Comparison of ENCODE assay signal across 14 cellular contexts in genomic region chr16:669666-670065, GRCh38. TPM values are rescaled to one million over a fixed set of nuclear protein-coding genes. Genes with fewer than 3 reads are reported as not detected.
DNase-seq lines count a peak whose midpoint lies in the region; ATAC-seq and TF ChIP-seq lines count a peak whose summit lies in the region.
"Had no signal": no experiment of that assay in that cellular context is flagged by ENCODE, and none has a peak within 500 bp of the region (broad histone marks: within the 10 kb centered on the region; RNA-seq: fewer than 3 reads in every experiment).

No MANE protein-coding gene starts in this region.

- CTCF ChIA-PET in CD8-positive, alpha-beta memory T cell (lab: Charles Lee) = interaction anchor here (1.1 kb wide), 1 partner anchor 11 kb away, joined by 3 read pairs; no protein-coding TSS in a partner anchor
- CTCF ChIA-PET in activated B cell treated with CpG ODN at 0.5 μM for 24 hours (lab: Charles Lee) = no interaction called here

- no peak for ATAC-seq in activated B cell treated with CpG ODN at 0.5 μM for 24 hours (ENCODE audit: low read depth)
- no peak for ATAC-seq in HG03469 (IDR thresholded peaks at IDR 0.05; ENCODE audit: unreplicated experiment)
- ATAC-seq in GM19395 (IDR thresholded peaks at IDR 0.05; ENCODE audit: unreplicated experiment) = no peak
- ATAC-seq: foreskin keratinocyte had no signal

- H3K9me3 Mint-ChIP-seq in CD8-positive, alpha-beta memory T cell = no peaks in the 10 kb centered on the region
- no peaks in the 10 kb centered on the region for H3K9me3 Mint-ChIP-seq in activated B cell treated with CpG ODN at 0.5 μM for 24 hours
- H3K9me3 Mint-ChIP-seq: IgD-negative memory B cell had no signal

- peak overlapping the region in 2 of 8 donors; percentile 52 to 75 for H3K27ac Mint-ChIP-seq in CD8-positive, alpha-beta memory T cell
- no peak overlapping the region for H3K27ac Mint-ChIP-seq in activated B cell treated with CpG ODN at 0.5 μM for 24 hours

- H3K27ac ChIP-seq in ACC112 (ENCODE audit: low read depth, low read length) = no peak overlapping the region
- H3K27ac ChIP-seq in CD8-positive, alpha-beta memory T cell (ENCODE audit: low read depth, low read length) = no peak overlapping the region
- H3K27ac ChIP-seq: colonic mucosa, foreskin keratinocyte had no signal

- intact Hi-C loops in activated B cell treated with CpG ODN at 0.5 μM for 24 hours (cut with micrococcal nuclease) = loop anchor here (2.0 to 5.0 kb wide), 3 partner anchors 21 to 142 kb away; partner anchors contain the start of genes CAPN15 and WDR90

- H3K4me3 Mint-ChIP-seq in CD8-positive, alpha-beta memory T cell = peak overlapping the region; percentile 41 to 81 (median 65)
- peak overlapping the region; percentile 16 for H3K4me3 Mint-ChIP-seq in activated B cell treated with CpG ODN at 0.5 μM for 24 hours

- H3K9ac ChIP-seq in iPS-15b (ENCODE audit: low read depth, low read length) = peak overlapping the region; percentile 79

- peaks cover 4 to 19% (median 5%) of the 10 kb centered on the region in 3 donors for H3K4me1 Mint-ChIP-seq in CD8-positive, alpha-beta memory T cell
- peaks cover 12% of the 10 kb centered on the region for H3K4me1 Mint-ChIP-seq in activated B cell treated with CpG ODN at 0.5 μM for 24 hours

- no peaks in the 10 kb centered on the region for H3K4me1 ChIP-seq in ACC112 (ENCODE audit: control insufficient read depth, insufficient read depth, low read length, unreplicated experiment)
- peaks cover 10% of the 10 kb centered on the region for H3K4me1 ChIP-seq in CD8-positive, alpha-beta memory T cell (ENCODE audit: insufficient read depth, low read length)
- no peaks in the 10 kb centered on the region for H3K4me1 ChIP-seq in iPS-15b (ENCODE audit: control insufficient read depth, insufficient read depth, low read length)

- TF ChIP-seq CTCF in activated B cell treated with CpG ODN at 0.5 μM for 24 hours (IDR thresholded peaks at IDR 0.05) = no peak

- H3K27me3 Mint-ChIP-seq in CD8-positive, alpha-beta memory T cell = peaks cover 0 to under 1% of the 10 kb centered on the region in 2 donors
- H3K27me3 Mint-ChIP-seq in activated B cell treated with CpG ODN at 0.5 μM for 24 hours = no peaks in the 10 kb centered on the region
- H3K27me3 Mint-ChIP-seq: IgD-negative memory B cell had no signal

- peaks cover 0 to 36% (median 0%) of the 10 kb centered on the region in 3 donors for H3K36me3 Mint-ChIP-seq in CD8-positive, alpha-beta memory T cell
- H3K36me3 Mint-ChIP-seq in activated B cell treated with CpG ODN at 0.5 μM for 24 hours (ENCODE audit: low read depth) = peaks cover 33% of the 10 kb centered on the region
- H3K36me3 Mint-ChIP-seq: IgD-negative memory B cell had no signal

- H3K79me2 ChIP-seq in ACC112 (ENCODE audit: control insufficient read depth, insufficient read depth, low read length, unreplicated experiment) = peaks cover 15% of the 10 kb centered on the region

- H3K27me3 ChIP-seq in ACC112 (ENCODE audit: insufficient read depth, low read length) = no peaks in the 10 kb centered on the region
- H3K27me3 ChIP-seq in CD8-positive, alpha-beta memory T cell (ENCODE audit: insufficient read depth, low read length, poor library complexity, severe bottlenecking) = no peaks in the 10 kb centered on the region
- no peaks in the 10 kb centered on the region for H3K27me3 ChIP-seq in iPS-15b (ENCODE audit: control insufficient read depth, insufficient read depth, low read length)
- H3K27me3 ChIP-seq: colonic mucosa, foreskin keratinocyte had no signal

- H3K9me3 ChIP-seq in CD8-positive, alpha-beta memory T cell (ENCODE audit: low read length) = no peaks in the 10 kb centered on the region
- H3K9me3 ChIP-seq in iPS-15b (ENCODE audit: control insufficient read depth, insufficient read depth, low read length) = no peaks in the 10 kb centered on the region
- H3K9me3 ChIP-seq: colonic mucosa, neutrophil had no signal

- no peak for DNase-seq in CD8-positive, alpha-beta memory T cell
- no peak for DNase-seq in activated B cell treated with CpG ODN at 0.5 μM for 24 hours
- DNase-seq in NCI-H2081 (lab: John Stamatoyannopoulos, UW) = no peak
- DNase-seq in DMS153 (lab: John Stamatoyannopoulos, UW) = no peak
- DNase-seq: colonic mucosa, COR-L47, foreskin keratinocyte, kidney had no signal

- POLR2A ChIA-PET in CD8-positive, alpha-beta memory T cell (lab: Charles Lee) = interaction anchor here (1.7 to 1.9 kb wide), 2 partner anchors 9 to 11 kb away, joined by 4 to 5 read pairs; partner anchors contain the start of gene STUB1
- POLR2A ChIA-PET in activated B cell treated with CpG ODN at 0.5 μM for 24 hours (lab: Charles Lee) = interaction anchor here (0.7 to 5.1 kb wide), 3 partner anchors 11 to 99 kb away, joined by 3 to 41 read pairs (median 14); partner anchors contain the start of genes STUB1 and WDR24

- no peak overlapping the region for H2AFZ ChIP-seq in ACC112 (ENCODE audit: low read length, unreplicated experiment)

- peak overlapping the region; percentile 95; the same call in 1 of the 2 replicates for H3K4me3 ChIP-seq in ACC112 (ENCODE audit: low read depth, low read length)
- no peak overlapping the region for H3K4me3 ChIP-seq in CD8-positive, alpha-beta memory T cell (ENCODE audit: low read length)
- no peak overlapping the region for H3K4me3 ChIP-seq in iPS-15b (ENCODE audit: low read depth, low read length)

- peaks cover 17% of the 10 kb centered on the region; the same call in 1 of the 2 replicates for H3K36me3 ChIP-seq in ACC112 (ENCODE audit: insufficient read depth, low read length)
- peaks cover 4% of the 10 kb centered on the region for H3K36me3 ChIP-seq in CD8-positive, alpha-beta memory T cell (ENCODE audit: insufficient read depth, low read length)
- peaks cover 59% of the 10 kb centered on the region for H3K36me3 ChIP-seq in iPS-15b (ENCODE audit: control insufficient read depth, insufficient read depth, low read length)

RNA-seq across cellular contexts. Expression of gene RHOT2, which starts 1.7 kb away (rescaled TPM):
- 100 to 1,000 TPM; 140 to 151 TPM for total RNA-seq in CD8-positive, alpha-beta memory T cell
- 49.6 TPM for polyA plus RNA-seq in CD8-positive, alpha-beta memory T cell
- total RNA-seq in activated B cell treated with CpG ODN at 0.5 μM for 24 hours = 141 and 170 TPM in 2 replicates

RNA-seq across cellular contexts. Expression of gene RHBDL1, which starts 5.8 kb away (rescaled TPM):
- under 1 TPM; 0.33 to 0.44 TPM for total RNA-seq in CD8-positive, alpha-beta memory T cell
- polyA plus RNA-seq in CD8-positive, alpha-beta memory T cell = 0.29 TPM
- total RNA-seq in activated B cell treated with CpG ODN at 0.5 μM for 24 hours = 0.24 TPM in 1 of 2 replicates, not detected in the other

RNA-seq across cellular contexts. Expression of gene STUB1, which starts 10.5 kb away (rescaled TPM):
- 100 to 1,000 TPM; 111 to 124 TPM for total RNA-seq in CD8-positive, alpha-beta memory T cell
- polyA plus RNA-seq in CD8-positive, alpha-beta memory T cell = 161 TPM
- total RNA-seq in activated B cell treated with CpG ODN at 0.5 μM for 24 hours = 75.4 and 81.2 TPM in 2 replicates

RNA-seq across cellular contexts. Expression of gene JMJD8, which starts 14.5 kb away (rescaled TPM):
- 10 to 100 TPM; 53.0 to 55.9 TPM for total RNA-seq in CD8-positive, alpha-beta memory T cell
- polyA plus RNA-seq in CD8-positive, alpha-beta memory T cell = 56.6 TPM
- total RNA-seq in activated B cell treated with CpG ODN at 0.5 μM for 24 hours = 41.4 and 47.0 TPM in 2 replicates

RNA-seq across cellular contexts. Expression of gene WDR90, which starts 20.5 kb away (rescaled TPM):
- total RNA-seq in CD8-positive, alpha-beta memory T cell = 10 to 100 TPM; 69.6 to 78.4 TPM
- 1.4 TPM for polyA plus RNA-seq in CD8-positive, alpha-beta memory T cell
- total RNA-seq in activated B cell treated with CpG ODN at 0.5 μM for 24 hours = 24.8 and 33.7 TPM in 2 replicates
